Comparison of ENCODE assay signal across 24 cellular contexts in the genomic region with DNA sequence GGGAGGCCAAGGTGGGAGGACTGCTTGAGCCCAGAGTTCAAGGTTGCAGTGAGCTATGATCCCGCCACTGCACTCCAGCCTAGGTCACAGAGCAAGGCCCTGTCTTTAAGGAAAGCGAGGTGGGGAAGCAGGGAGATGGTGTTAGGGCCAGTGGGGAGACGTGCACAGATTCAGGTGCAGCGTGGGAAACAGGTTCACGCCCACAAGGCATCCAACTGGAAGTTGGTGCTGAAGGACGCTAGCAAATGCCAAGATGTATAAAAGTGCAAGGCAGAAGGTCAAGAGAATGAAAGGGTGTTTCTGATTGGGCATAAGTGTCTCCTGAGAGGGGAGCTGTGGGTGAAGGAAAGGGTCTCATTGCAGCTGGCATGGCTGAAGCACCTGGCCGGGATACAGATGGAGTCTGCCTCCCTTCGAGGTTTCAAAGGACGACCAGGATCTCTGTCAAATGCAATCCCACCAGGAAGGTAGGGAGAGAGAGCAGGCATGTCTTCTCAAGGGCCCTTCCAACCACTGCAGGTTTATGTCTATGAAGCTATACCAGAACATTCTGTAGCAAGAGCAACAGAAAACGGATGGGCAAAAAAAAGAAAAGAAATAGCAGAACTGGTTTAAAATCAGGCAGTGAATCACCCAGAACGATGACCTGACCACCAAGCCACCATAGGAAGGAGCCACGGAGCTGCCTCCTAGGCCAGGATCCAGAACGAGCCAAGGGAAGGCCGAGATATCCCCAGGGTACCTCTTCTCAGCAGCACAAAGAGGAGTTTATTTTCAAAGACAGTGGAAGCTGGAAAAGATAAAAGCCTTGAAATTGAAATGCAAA. TPM values are rescaled to one million over a fixed set of nuclear protein-coding genes. Genes with fewer than 3 reads are reported as not detected.
A peak's percentile ranks its signal among the peaks of the same experiment; 100 is the strongest.
DNase-seq lines count a peak whose midpoint lies in the region; ATAC-seq and TF ChIP-seq lines count a peak whose summit lies in the region.
"Had no signal": no experiment of that assay in that cellular context is flagged by ENCODE, and none has a peak within 500 bp of the region (broad histone marks: within the 10 kb centered on the region; RNA-seq: fewer than 3 reads in every experiment).

No MANE protein-coding gene starts in this region.

- H3K4me2 ChIP-seq in OCI-LY7 (ENCODE audit: low read length): peak overlapping the region; percentile 80
- H3K4me2 ChIP-seq: A549 had no signal

- no peaks in the 10 kb centered on the region for H3K9me2 ChIP-seq in OCI-LY7 (ENCODE audit: insufficient read depth, low read length)

- H3K9me3 Mint-ChIP-seq in MCF 10A (ENCODE audit: unreplicated experiment): no peaks in the 10 kb centered on the region
- no peaks in the 10 kb centered on the region for H3K9me3 Mint-ChIP-seq in osteocyte (ENCODE audit: unreplicated experiment)
- H3K9me3 Mint-ChIP-seq: HFFc6 had no signal

- no peaks in the 10 kb centered on the region for H4K20me1 ChIP-seq in OCI-LY7 (ENCODE audit: insufficient read depth, low read length)

- CTCF ChIA-PET in MCF 10A (lab: Yijun Ruan, JAX) (interaction anchor here (0.5 to 1.3 kb wide), 3 partner anchors 8 to 332 kb away, joined by 3 to 6 read pairs (median 4); no protein-coding TSS in a partner anchor), OCI-LY7 (lab: Charles Lee; ENCODE audit: unreplicated experiment) (interaction anchor here (0.7 kb wide), 1 partner anchor 46 kb away, joined by 3 read pairs; no protein-coding TSS in a partner anchor)

- POLR2A ChIA-PET in MCF 10A (lab: Yijun Ruan, JAX): interaction anchor here (0.6 to 0.9 kb wide), 3 partner anchors 10 to 313 kb away, joined by 3 read pairs; no protein-coding TSS in a partner anchor
- POLR2A ChIA-PET in OCI-LY7 (lab: Charles Lee): interaction anchor here (0.6 to 1.9 kb wide), 3 partner anchors 16 to 1307 kb away, joined by 3 to 6 read pairs (median 5); no protein-coding TSS in a partner anchor

- no peak overlapping the region for H2AFZ ChIP-seq in OCI-LY7 (ENCODE audit: low read length)

- H3K4me3 ChIP-seq in breast epithelium: no peak overlapping the region
- no peak overlapping the region for H3K4me3 ChIP-seq in OCI-LY7 (ENCODE audit: low read depth, low read length, poor library complexity, severe bottlenecking)
- H3K4me3 ChIP-seq in colonic mucosa: no peak overlapping the region
- H3K4me3 ChIP-seq in psoas muscle: no peak overlapping the region
- H3K4me3 ChIP-seq: A549, K562 had no signal

- H3K27ac Mint-ChIP-seq in MCF 10A (ENCODE audit: low read depth, unreplicated experiment): peak overlapping the region; percentile 13
- no peak overlapping the region for H3K27ac Mint-ChIP-seq in osteocyte (ENCODE audit: unreplicated experiment)
- H3K27ac Mint-ChIP-seq: B cell; CD4-positive, CD25-positive, alpha-beta regulatory T cell; H9; HFFc6 had no signal

- no peaks in the 10 kb centered on the region for H3K9me3 ChIP-seq in breast epithelium
- no peaks in the 10 kb centered on the region for H3K9me3 ChIP-seq in OCI-LY7 (ENCODE audit: low read length)
- H3K9me3 ChIP-seq in colonic mucosa: no peaks in the 10 kb centered on the region
- H3K9me3 ChIP-seq in psoas muscle: no peaks in the 10 kb centered on the region
- H3K9me3 ChIP-seq: A549 had no signal

- H3K4me1 ChIP-seq in breast epithelium (no peaks in the 10 kb centered on the region), OCI-LY7 (ENCODE audit: insufficient read depth, low read length, poor library complexity, severe bottlenecking) (peaks cover 60% of the 10 kb centered on the region), colonic mucosa (no peaks in the 10 kb centered on the region), psoas muscle (peaks cover 11% of the 10 kb centered on the region)

- no peaks in the 10 kb centered on the region for H3K79me2 ChIP-seq in OCI-LY7 (ENCODE audit: insufficient read depth, low read depth, low read length)

- BruUV-seq in MCF 10A (replicated peaks; lab: Mats Ljungman, UMichigan): no TSS peak
- no TSS peak for BruUV-seq in OCI-LY7 (replicated peaks; lab: Mats Ljungman, UMichigan)

- H3K4me1 Mint-ChIP-seq in MCF 10A (ENCODE audit: insufficient read depth, unreplicated experiment) (no peaks in the 10 kb centered on the region), osteocyte (ENCODE audit: unreplicated experiment) (peaks cover 2% of the 10 kb centered on the region)

- no peaks in the 10 kb centered on the region for H3K27me3 ChIP-seq in breast epithelium
- no peaks in the 10 kb centered on the region for H3K27me3 ChIP-seq in colonic mucosa
- H3K27me3 ChIP-seq in psoas muscle (ENCODE audit: insufficient read depth in 3 of 3, low read length in 2 of 3): no peaks in the 10 kb centered on the region

- no peak for TF ChIP-seq POLR2A in breast epithelium (IDR thresholded peaks at IDR 0.05)

- intact Hi-C loops in MCF 10A (cut with micrococcal nuclease) (no loop called here), breast epithelium (cut with DNase I; ENCODE audit: low total_unique reads) (no loop called here), OCI-LY7 (cut with micrococcal nuclease; ENCODE audit: unreplicated experiment) (no loop called here), colonic mucosa (cut with DNase I) (no loop called here), psoas muscle (cut with DNase I) (no loop called here)

- no peak for ATAC-seq in psoas muscle
- ATAC-seq: A549, K562, PC-3 had no signal

- 85 to 89% (median 87%) methylated on average over 14 of the region's 14 CpGs for WGBS in psoas muscle, 3 donors

- H3K27me3 Mint-ChIP-seq in MCF 10A (ENCODE audit: insufficient read depth, unreplicated experiment) (no peaks in the 10 kb centered on the region), osteocyte (ENCODE audit: unreplicated experiment) (no peaks in the 10 kb centered on the region)
- H3K27me3 Mint-ChIP-seq: B cell had no signal

- H3K4me3 Mint-ChIP-seq in MCF 10A (ENCODE audit: unreplicated experiment): no peak overlapping the region
- H3K4me3 Mint-ChIP-seq in osteocyte (ENCODE audit: unreplicated experiment): no peak overlapping the region
- H3K4me3 Mint-ChIP-seq: B cell; CD4-positive, CD25-positive, alpha-beta regulatory T cell; H9; HFFc6 had no signal

- no peak overlapping the region for H3K9ac ChIP-seq in colonic mucosa (ENCODE audit: low read depth in 2 of 2, low read length in 2 of 2)

- H3K27ac ChIP-seq in breast epithelium (no peak overlapping the region), OCI-LY7 (ENCODE audit: low read depth, low read length, poor library complexity, severe bottlenecking) (peak overlapping the region; percentile 93), colonic mucosa (no peak overlapping the region), psoas muscle (no peak overlapping the region)
- H3K27ac ChIP-seq: A549 had no signal

- DNase-seq in MCF 10A (ENCODE audit: unreplicated experiment): no peak
- DNase-seq in breast epithelium (ENCODE audit: low spot score in 2 of 2): no peak
- no peak for DNase-seq in OCI-LY7 (ENCODE audit: low spot score)
- DNase-seq in foreskin melanocyte: peak; percentile 41
- DNase-seq in osteocyte (ENCODE audit: extremely low spot score, unreplicated experiment): peak; percentile 42
- no peak for DNase-seq in colonic mucosa
- DNase-seq in psoas muscle: no peak
- no peak for DNase-seq in NOMO-1 treated with DMSO at 0.1 percent for 48 hours (lab: John Stamatoyannopoulos, UW; ENCODE audit: unreplicated experiment)
- DNase-seq: CD4-positive, CD25-positive, alpha-beta regulatory T cell; EL; GF-D8; H9; HFFc6; NCI-H1092; NCI-H1436; NCI-H187 treated with DMSO at 0.1 percent for 48 hours; NCI-H2107; NCI-H446 treated with DMSO at 0.1 percent for 48 hours; NCI-H526 treated with DMSO at 0.1 percent for 48 hours; PC-3; SHP77 had no signal

- no peak for TF ChIP-seq CTCF in MCF 10A (IDR thresholded peaks at IDR 0.05; ENCODE audit: unreplicated experiment)
- no peak for TF ChIP-seq CTCF in breast epithelium (IDR thresholded peaks at IDR 0.05)
- no peak for TF ChIP-seq CTCF in OCI-LY7 (conservative IDR thresholded peaks at IDR 0.05; ENCODE audit: low read length)
- no peak for TF ChIP-seq CTCF in osteocyte (IDR thresholded peaks at IDR 0.05)
- TF ChIP-seq CTCF in colonic mucosa (IDR thresholded peaks at IDR 0.05): no peak
- no peak for TF ChIP-seq CTCF in psoas muscle (IDR thresholded peaks at IDR 0.05)

- H3K36me3 Mint-ChIP-seq in MCF 10A (ENCODE audit: insufficient read depth, unreplicated experiment) (peaks cover 23% of the 10 kb centered on the region), osteocyte (ENCODE audit: unreplicated experiment) (peaks cover 12% of the 10 kb centered on the region)
- H3K36me3 Mint-ChIP-seq: CD4-positive, CD25-positive, alpha-beta regulatory T cell had no signal

- H3K36me3 ChIP-seq in breast epithelium: no peaks in the 10 kb centered on the region
- H3K36me3 ChIP-seq in OCI-LY7 (ENCODE audit: insufficient read depth, low read length): no peaks in the 10 kb centered on the region
- H3K36me3 ChIP-seq in colonic mucosa: no peaks in the 10 kb centered on the region
- peaks cover 0 to 9% of the 10 kb centered on the region in 2 donors for H3K36me3 ChIP-seq in psoas muscle (ENCODE audit: insufficient read depth in 1 of 2, low read depth in 1 of 2)

RNA-seq across cellular contexts. Expression of a gene that starts 43.2 kb away (rescaled TPM):
- total RNA-seq in MCF 10A (2022) (41.6 and 46.1 TPM in 2 replicates), breast epithelium (10 to 100 TPM; 12.3 to 33.5 (median 15.1) TPM), OCI-LY7 (2022) (33.0 and 47.0 TPM in 2 replicates), osteocyte (10.2 and 11.9 TPM in 2 replicates), colonic mucosa (1 to 10 TPM in 1 of 2 donors, under 1 TPM in 1; 0.62 to 1.0 TPM), psoas muscle (10 to 100 TPM; 10.9 to 32.1 (median 16.0) TPM)
- total RNA-seq in OCI-LY7 (2014; rRNA removed; shearing (Covaris generic)): 41.7 and 49.9 TPM in 2 replicates
- 10 to 100 TPM in 1 of 3 donors, 1 to 10 TPM in 2; 4.9 to 30.7 (median 8.3) TPM for polyA plus RNA-seq in psoas muscle
- total RNA-seq: CD4-positive, CD25-positive, alpha-beta regulatory T cell had no signal

Comparison
In these comparisons a context has a peak if more than half of its experiments do, and no peak if none do; other contexts are left out.
1. DNase-seq: peak in foreskin melanocyte (single experiment) and osteocyte (single experiment); none in MCF 10A (single experiment), breast epithelium (0 of 2), OCI-LY7 (single experiment), colonic mucosa (single experiment), psoas muscle (0 of 2) and NOMO-1 treated with DMSO at 0.1 percent for 48 hours (single experiment).